In genomic region chr12:291153-291723, GRCh38 we compare ENCODE assay signal across 20 cellular contexts. TPM values are rescaled to one million over a fixed set of nuclear protein-coding genes. Genes with fewer than 3 reads are reported as not detected.
DNase-seq lines count a peak whose midpoint lies in the region; ATAC-seq, FAIRE-seq and TF ChIP-seq lines count a peak whose summit lies in the region.
"Had no signal": no experiment of that assay in that cellular context is flagged by ENCODE, and none has a peak within 500 bp of the region (broad histone marks: within the 10 kb centered on the region; RNA-seq: fewer than 3 reads in every experiment).

No MANE protein-coding gene starts in this region.

- H3K9me3 Mint-ChIP-seq in activated T-cell treated with anti-CD3 and anti-CD28 coated beads, Interleukin-2, amount 50 U/mL, for 72 hours, result no peaks in the 10 kb centered on the region
- H3K9me3 Mint-ChIP-seq in CD8-positive, alpha-beta T cell, result no peaks in the 10 kb centered on the region

- peaks cover 63% of the 10 kb centered on the region for H3K36me3 ChIP-seq in CD8-positive, alpha-beta T cell (ENCODE audit: insufficient read depth, low read length)

- peaks cover 12 to 46% of the 10 kb centered on the region in 2 donors for H3K36me3 Mint-ChIP-seq in activated T-cell treated with anti-CD3 and anti-CD28 coated beads, Interleukin-2, amount 50 U/mL, for 72 hours (ENCODE audit: insufficient read depth in 2 of 2)
- peaks cover 85% of the 10 kb centered on the region for H3K36me3 Mint-ChIP-seq in CD8-positive, alpha-beta T cell

- POLR2A ChIA-PET in CD8-positive, alpha-beta T cell (lab: Charles Lee), result no interaction called here

- no peak for FAIRE-seq in GM12892 (lab: Jason Lieb, UNC)

- no peaks in the 10 kb centered on the region for H3K9me3 ChIP-seq in CD8-positive, alpha-beta T cell (ENCODE audit: low read length)
- H3K9me3 ChIP-seq: BLaER1 treated with 17β-estradiol and CSF1 and Interleukin-3, amounts not matched to agents 10 nM and 100 nM; SJSA1 had no signal

- intact Hi-C loops in CD8-positive, alpha-beta T cell (cut with DNase I, micrococcal nuclease), result loop anchor here in 1 of 2 experiments (1.0 kb wide), 1 partner anchor 28 kb away; no protein-coding TSS in a partner anchor

- H3K4me3 Mint-ChIP-seq in activated T-cell treated with anti-CD3 and anti-CD28 coated beads, Interleukin-2, amount 50 U/mL, for 72 hours, result peak overlapping the region in 1 of 2 donors; percentile 31
- no peak overlapping the region for H3K4me3 Mint-ChIP-seq in CD8-positive, alpha-beta T cell

- no peak for TF ChIP-seq POLR2A in GM12892 (IDR thresholded peaks at IDR 0.05; ENCODE audit: low read depth, low read length)

- H3K4me1 Mint-ChIP-seq in activated T-cell treated with anti-CD3 and anti-CD28 coated beads, Interleukin-2, amount 50 U/mL, for 72 hours (ENCODE audit: low read depth), result peaks cover 25% of the 10 kb centered on the region
- H3K4me1 Mint-ChIP-seq in CD8-positive, alpha-beta T cell (ENCODE audit: low read depth), result peaks cover 47% of the 10 kb centered on the region

- CTCF ChIA-PET in CD8-positive, alpha-beta T cell (lab: Charles Lee), result no interaction called here

- H3K27me3 ChIP-seq in CD8-positive, alpha-beta T cell (ENCODE audit: insufficient read depth, low read length), result no peaks in the 10 kb centered on the region
- H3K27me3 ChIP-seq: BLaER1 treated with 17β-estradiol and CSF1 and Interleukin-3, amounts not matched to agents 10 nM and 100 nM; SJSA1 had no signal

- peak overlapping the region; percentile 84 for H3K27ac Mint-ChIP-seq in activated T-cell treated with anti-CD3 and anti-CD28 coated beads, Interleukin-2, amount 50 U/mL, for 72 hours
- peak overlapping the region; percentile 6 for H3K27ac Mint-ChIP-seq in CD8-positive, alpha-beta T cell

- DNase-seq in activated T-cell treated with anti-CD3 and anti-CD28 coated beads, Interleukin-2, amount 50 U/mL, for 72 hours, result no peak
- DNase-seq in activated T-cell treated with anti-CD3 and anti-CD28 coated beads for 4 hours (no peak), NCI-H460 (ENCODE audit: extremely low read depth, low read depth) (peak; percentile 30), epithelial cell of prostate (ENCODE audit: low read depth, low spot score) (no peak), NCI-H1694 (lab: John Stamatoyannopoulos, UW) (no peak), medulla oblongata (ENCODE audit: extremely low spot score) (no peak), GM12892 (ENCODE audit: insufficient read length) (no peak)
- DNase-seq in CD8-positive, alpha-beta T cell, result no peak
- DNase-seq: GF-D8, Karpas-422, MM.1S, NCI-H1092 treated with DMSO at 0.1 percent for 48 hours, NCI-H1694 treated with DMSO at 0.1 percent for 48 hours, NCI-H2107, NCI-H345, NCI-H526 treated with DMSO at 0.1 percent for 48 hours had no signal

- peaks cover 3% of the 10 kb centered on the region for H3K4me1 ChIP-seq in CD8-positive, alpha-beta T cell (ENCODE audit: insufficient read depth, low read length)

- no peak overlapping the region for H3K4me3 ChIP-seq in CD8-positive, alpha-beta T cell (ENCODE audit: low read depth, low read length)
- H3K4me3 ChIP-seq: BLaER1 treated with 17β-estradiol and CSF1 and Interleukin-3, amounts not matched to agents 10 nM and 100 nM; SJSA1 had no signal

- peak; percentile 42 to 47 for ATAC-seq in activated T-cell treated with anti-CD3 and anti-CD28 coated beads, Interleukin-2, amount 50 U/mL, for 72 hours (replicated peaks in 1 of 2)
- ATAC-seq in CD8-positive, alpha-beta T cell, result no peak

- H3K27ac ChIP-seq in CD8-positive, alpha-beta T cell (ENCODE audit: low read depth, low read length), result no peak overlapping the region
- H3K27ac ChIP-seq in epithelial cell of prostate, result peak overlapping the region; percentile 52
- H3K27ac ChIP-seq: BLaER1 treated with 17β-estradiol and CSF1 and Interleukin-3, amounts not matched to agents 10 nM and 100 nM; SJSA1 had no signal

- no peaks in the 10 kb centered on the region for H3K27me3 Mint-ChIP-seq in activated T-cell treated with anti-CD3 and anti-CD28 coated beads, Interleukin-2, amount 50 U/mL, for 72 hours (ENCODE audit: low read depth)
- no peaks in the 10 kb centered on the region for H3K27me3 Mint-ChIP-seq in CD8-positive, alpha-beta T cell (ENCODE audit: low read depth)

- no peak for TF ChIP-seq CTCF in CD8-positive, alpha-beta T cell (IDR thresholded peaks at IDR 0.05)

RNA-seq across cellular contexts. Expression of gene SLC6A13, which starts 28.6 kb away (rescaled TPM):
- total RNA-seq in activated T-cell treated with anti-CD3 and anti-CD28 coated beads, Interleukin-2, amount 50 U/mL, for 72 hours, result 1 to 10 TPM; 2.6 to 3.3 TPM
- total RNA-seq in CD8-positive, alpha-beta T cell, result not detected
- total RNA-seq in NCI-H460 (2014; rRNA removed; shearing (Covaris generic)), result 0.17 and 0.32 TPM in 2 replicates
- polyA plus RNA-seq in NCI-H460 (2014; cell fraction: nucleus; rRNA removed), result not detected in 2 replicates
- polyA plus RNA-seq in GM12892 (2012; ENCODE audit: missing spikeins), result not detected
- total RNA-seq: A172, Daoy, SJSA1 had no signal
